In the genomic region with DNA sequence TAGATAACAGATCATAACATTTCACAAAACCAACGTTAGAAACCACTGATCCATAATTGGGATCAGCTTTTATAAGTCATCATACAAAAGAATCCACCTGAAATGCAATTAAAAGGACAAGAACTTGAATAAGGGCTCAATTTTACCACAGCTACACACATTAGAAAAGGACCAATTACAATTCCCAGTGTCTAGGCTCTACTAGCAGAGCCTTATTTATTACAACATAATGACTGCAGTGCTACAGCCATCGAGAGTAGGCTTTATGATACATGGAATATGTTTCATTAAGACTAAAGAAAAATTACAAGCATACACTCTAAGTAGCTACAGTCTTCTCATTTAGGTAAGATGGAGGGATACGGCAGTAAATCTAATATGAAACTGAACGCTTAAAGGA, we compare ENCODE assay signal across 10 cellular contexts. TPM values are rescaled to one million over a fixed set of nuclear protein-coding genes. Genes with fewer than 3 reads are reported as not detected.
A peak's percentile ranks its signal among the peaks of the same experiment; 100 is the strongest.
DNase-seq lines count a peak whose midpoint lies in the region; ATAC-seq and TF ChIP-seq lines count a peak whose summit lies in the region.
"Had no signal": no experiment of that assay in that cellular context is flagged by ENCODE, and none has a peak within 500 bp of the region (broad histone marks: within the 10 kb centered on the region; RNA-seq: fewer than 3 reads in every experiment).

No MANE protein-coding gene starts in this region.

- intact Hi-C loops in esophagus muscularis mucosa (cut with DNase I): loop anchor here (10.0 kb wide), 1 partner anchor 932 kb away; no protein-coding TSS in a partner anchor

- TF ChIP-seq CTCF in OCI-LY3 (IDR thresholded peaks at IDR 0.05; ENCODE audit: low read depth, low read length): no peak
- no peak for TF ChIP-seq CTCF in esophagus muscularis mucosa (IDR thresholded peaks at IDR 0.05)
- TF ChIP-seq CTCF in tibial nerve (IDR thresholded peaks at IDR 0.05): no peak

- H4K20me1 ChIP-seq in OCI-LY3 (ENCODE audit: insufficient read depth, low read length): peaks cover 65% of the 10 kb centered on the region

- TF ChIP-seq EP300 in esophagus muscularis mucosa (IDR thresholded peaks at IDR 0.05) (no peak), tibial nerve (IDR thresholded peaks at IDR 0.05) (no peak)

- 59% methylated on average over 4 of the region's 4 CpGs for WGBS in esophagus muscularis mucosa
- 54 to 57% methylated on average over 4 of the region's 4 CpGs for WGBS in tibial nerve, 2 donors

- peak overlapping the region; percentile 83 for H3K4me2 ChIP-seq in OCI-LY3 (ENCODE audit: low read length)

- H3K9me3 ChIP-seq in OCI-LY3 (ENCODE audit: insufficient read depth, low read length): no peaks in the 10 kb centered on the region
- no peaks in the 10 kb centered on the region for H3K9me3 ChIP-seq in esophagus muscularis mucosa
- no peaks in the 10 kb centered on the region for H3K9me3 ChIP-seq in tibial nerve

- peak overlapping the region; percentile 77 for H3K4me3 ChIP-seq in OCI-LY3 (ENCODE audit: low read length)
- H3K4me3 ChIP-seq in esophagus muscularis mucosa: peak overlapping the region in 3 of 4 donors; percentile 81 to 99 (median 99)
- no peak overlapping the region for H3K4me3 ChIP-seq in tibial nerve

- peaks cover 16% of the 10 kb centered on the region for H3K36me3 Mint-ChIP-seq in activated naive CD4-positive, alpha-beta T cell treated with anti-CD3 and anti-CD28 coated beads, Interleukin-2, amount 50 U/mL, for 24 hours
- peaks cover 39% of the 10 kb centered on the region for H3K36me3 Mint-ChIP-seq in stimulated activated effector memory CD8-positive, alpha-beta T cell treated with anti-CD3 and anti-CD28 coated beads, Interleukin-12 subunit alpha, Interleukin-12 subunit beta, amount 100 ng/mL, for 72 hours

- peak overlapping the region; percentile 98 for H3K27ac Mint-ChIP-seq in activated naive CD4-positive, alpha-beta T cell treated with anti-CD3 and anti-CD28 coated beads, Interleukin-2, amount 50 U/mL, for 24 hours
- H3K27ac Mint-ChIP-seq in stimulated activated effector memory CD8-positive, alpha-beta T cell treated with anti-CD3 and anti-CD28 coated beads, Interleukin-12 subunit alpha, Interleukin-12 subunit beta, amount 100 ng/mL, for 72 hours: peak overlapping the region; percentile 79

- H3K4me1 ChIP-seq in OCI-LY3 (ENCODE audit: low read length): peaks cover 48% of the 10 kb centered on the region
- H3K4me1 ChIP-seq in esophagus muscularis mucosa: peaks cover 39 to 68% (median 65%) of the 10 kb centered on the region in 4 donors
- peaks cover 0 to 83% (median 46%) of the 10 kb centered on the region in 4 donors for H3K4me1 ChIP-seq in tibial nerve

- no peak overlapping the region for H2AFZ ChIP-seq in OCI-LY3 (ENCODE audit: low read depth, low read length)

- no peak for ATAC-seq in stimulated activated effector memory CD8-positive, alpha-beta T cell treated with anti-CD3 and anti-CD28 coated beads, Interleukin-12 subunit alpha, Interleukin-12 subunit beta, amount 100 ng/mL, for 72 hours
- no peak for ATAC-seq in HG03196 (IDR thresholded peaks at IDR 0.05; ENCODE audit: unreplicated experiment)

- H3K36me3 ChIP-seq in OCI-LY3 (replicated peaks; ENCODE audit: low read depth, low read length) (peaks cover 43% of the 10 kb centered on the region), esophagus muscularis mucosa (peaks cover 0 to 5% (median 2%) of the 10 kb centered on the region in 4 donors), tibial nerve (peaks cover 0 to 20% (median 0%) of the 10 kb centered on the region in 3 donors)

- no peaks in the 10 kb centered on the region for H3K9me3 Mint-ChIP-seq in activated naive CD4-positive, alpha-beta T cell treated with anti-CD3 and anti-CD28 coated beads, Interleukin-2, amount 50 U/mL, for 24 hours
- no peaks in the 10 kb centered on the region for H3K9me3 Mint-ChIP-seq in stimulated activated effector memory CD8-positive, alpha-beta T cell treated with anti-CD3 and anti-CD28 coated beads, Interleukin-12 subunit alpha, Interleukin-12 subunit beta, amount 100 ng/mL, for 72 hours

- TF ChIP-seq POLR2A in esophagus muscularis mucosa (IDR thresholded peaks at IDR 0.05; ENCODE audit: low read depth) (no peak), tibial nerve (IDR thresholded peaks at IDR 0.05) (no peak)

- no peak overlapping the region for H3K4me3 Mint-ChIP-seq in activated naive CD4-positive, alpha-beta T cell treated with anti-CD3 and anti-CD28 coated beads, Interleukin-2, amount 50 U/mL, for 24 hours
- H3K4me3 Mint-ChIP-seq in stimulated activated effector memory CD8-positive, alpha-beta T cell treated with anti-CD3 and anti-CD28 coated beads, Interleukin-12 subunit alpha, Interleukin-12 subunit beta, amount 100 ng/mL, for 72 hours: no peak overlapping the region

- H3K9ac ChIP-seq in OCI-LY3 (ENCODE audit: low read length): peak overlapping the region; percentile 91

- H3K79me2 ChIP-seq in OCI-LY3 (ENCODE audit: low read length): peaks cover 100% of the 10 kb centered on the region

- H3K4me1 Mint-ChIP-seq in activated naive CD4-positive, alpha-beta T cell treated with anti-CD3 and anti-CD28 coated beads, Interleukin-2, amount 50 U/mL, for 24 hours: peaks cover 13% of the 10 kb centered on the region
- H3K4me1 Mint-ChIP-seq in stimulated activated effector memory CD8-positive, alpha-beta T cell treated with anti-CD3 and anti-CD28 coated beads, Interleukin-12 subunit alpha, Interleukin-12 subunit beta, amount 100 ng/mL, for 72 hours: peaks cover 58% of the 10 kb centered on the region

- H3K27me3 ChIP-seq in OCI-LY3 (ENCODE audit: low read depth, low read length) (no peaks in the 10 kb centered on the region), esophagus muscularis mucosa (no peaks in the 10 kb centered on the region), tibial nerve (no peaks in the 10 kb centered on the region)

- H3K27ac ChIP-seq in OCI-LY3 (ENCODE audit: low read length): peak overlapping the region; percentile 19
- H3K27ac ChIP-seq in esophagus muscularis mucosa (replicated peaks in 1 of 4): no peak overlapping the region
- H3K27ac ChIP-seq in tibial nerve: peak overlapping the region in 1 of 4 donors; percentile 3

- no peaks in the 10 kb centered on the region for H3K27me3 Mint-ChIP-seq in activated naive CD4-positive, alpha-beta T cell treated with anti-CD3 and anti-CD28 coated beads, Interleukin-2, amount 50 U/mL, for 24 hours

- no peak for DNase-seq in activated naive CD4-positive, alpha-beta T cell (lab: John Stamatoyannopoulos, UW)
- DNase-seq in esophagus muscularis mucosa (ENCODE audit: extremely low spot score): no peak
- DNase-seq in stimulated activated effector memory CD8-positive, alpha-beta T cell treated with anti-CD3 and anti-CD28 coated beads, Interleukin-12 subunit alpha, Interleukin-12 subunit beta, amount 100 ng/mL, for 72 hours (ENCODE audit: low spot score in 2 of 2): no peak
- DNase-seq in kidney tubule cell (ENCODE audit: low spot score): no peak
- DNase-seq in tibial nerve (ENCODE audit: low spot score in 2 of 2): no peak
- DNase-seq: activated naive CD4-positive, alpha-beta T cell treated with anti-CD3 and anti-CD28 coated beads, Interleukin-2, amount 50 U/mL, for 16 hours; stimulated activated CD4-positive, alpha-beta T cell treated with anti-CD3 and anti-CD28 coated beads, Interleukin-4, amount 100 ng/mL, for 4 hours had no signal

RNA-seq across cellular contexts. Expression of a gene that starts 2.9 kb away (rescaled TPM):
- total RNA-seq in esophagus muscularis mucosa (10 to 100 TPM; 19.8 to 29.9 (median 21.3) TPM), tibial nerve (10 to 100 TPM; 37.3 to 55.3 (median 43.3) TPM)

Comparison
In these comparisons a context has a peak if more than half of its experiments do, and no peak if none do; other contexts are left out.
1. H3K4me3 ChIP-seq: peak in OCI-LY3 (single experiment) and esophagus muscularis mucosa (3 of 4); none in tibial nerve (0 of 4).